ENCODE assay signal across 30 cellular contexts in genomic region chr5:106386287-106386686, GRCh38.
"Had no signal": no experiment of that assay in that cellular context is flagged by ENCODE, and none has a peak within 500 bp of the region (broad histone marks: within the 10 kb centered on the region; RNA-seq: fewer than 3 reads in every experiment).

No MANE protein-coding gene starts in this region.

- ATAC-seq: activated CD8-positive, alpha-beta T cell treated with anti-CD3 and anti-CD28 coated beads for 36 hours; activated naive CD8-positive, alpha-beta T cell treated with anti-CD3 and anti-CD28 coated beads, Interleukin-2, amount 50 U/mL, for 24 hours; activated T-cell treated with anti-CD3 and anti-CD28 coated beads, Interleukin-2, amount 50 U/mL, for 4 hours had no signal

- DNase-seq: activated B cell treated with CpG ODN at 0.5 μM for 24 hours; activated CD4-positive, alpha-beta memory T cell treated with anti-CD3 and anti-CD28 coated beads for 36 hours; activated CD4-positive, alpha-beta T cell treated with anti-CD3 and anti-CD28 coated beads for 4 hours; activated CD4-positive, alpha-beta T cell treated with anti-CD3 and anti-CD28 coated beads, Interleukin-2, amount 10 ng/mL, durations not matched to agents 24 days and 14 days; activated CD4-positive, alpha-beta T cell treated with anti-CD3 and anti-CD28 coated beads, Interleukin-2, amount 50 U/mL, for 1 hour; activated CD4-positive, alpha-beta T cell treated with anti-CD3 and anti-CD28 coated beads, Interleukin-2, amount 50 U/mL, for 4 hours; activated CD4-positive, CD25-positive, alpha-beta regulatory T cell treated with anti-CD3 and anti-CD28 coated beads, Interleukin-2, amount 50 U/mL, for 72 hours; activated CD8-positive, alpha-beta memory T cell treated with anti-CD3 and anti-CD28 coated beads, Interleukin-2, amount 50 U/mL, for 4 hours; activated CD8-positive, alpha-beta T cell treated with anti-CD3 and anti-CD28 coated beads for 36 hours; activated effector memory CD4-positive, alpha-beta T cell treated with Interleukin-2 at 50 U/mL for 16 hours; activated gamma-delta T cell; activated naive CD4-positive, alpha-beta T cell treated with anti-CD3 and anti-CD28 coated beads, Interleukin-2, amount 10 ng/mL, durations not matched to agents 7 days and 5 days; activated naive CD4-positive, alpha-beta T cell treated with Interleukin-2 at 50 U/mL for 16 hours; activated naive CD8-positive, alpha-beta T cell treated with anti-CD3 and anti-CD28 coated beads, Interleukin-2, amount 10 ng/mL, durations not matched to agents 7 days and 5 days; activated naive CD8-positive, alpha-beta T cell treated with anti-CD3 and anti-CD28 coated beads, Interleukin-2, amount 50 U/mL, for 24 hours; activated T-cell treated with anti-CD3 and anti-CD28 coated beads for 4 hours; activated T-cell treated with anti-CD3 and anti-CD28 coated beads, Interleukin-2, amount 50 U/mL, for 1 hour; activated T-cell treated with anti-CD3 and anti-CD28 coated beads, Interleukin-2, amount 50 U/mL, for 4 hours; amygdala; anterior cingulate cortex; caudate nucleus; cerebellar nuclear complex; T-helper 1 cell; T-helper 2 cell; T-helper 9 cell had no signal

- H3K4me1 ChIP-seq: ascending aorta had no signal

- FAIRE-seq: bronchial epithelial cell, TTC549 had no signal

- H3K9me3 ChIP-seq: ascending aorta had no signal

- H3K27ac ChIP-seq: ascending aorta, cardiac muscle cell, VCaP had no signal

- H3K27me3 ChIP-seq: ascending aorta, cardiac muscle cell had no signal

- H3K4me3 ChIP-seq: ascending aorta, cardiac muscle cell had no signal

- H3K36me3 ChIP-seq: ascending aorta, cardiac muscle cell had no signal
